In the genomic region with DNA sequence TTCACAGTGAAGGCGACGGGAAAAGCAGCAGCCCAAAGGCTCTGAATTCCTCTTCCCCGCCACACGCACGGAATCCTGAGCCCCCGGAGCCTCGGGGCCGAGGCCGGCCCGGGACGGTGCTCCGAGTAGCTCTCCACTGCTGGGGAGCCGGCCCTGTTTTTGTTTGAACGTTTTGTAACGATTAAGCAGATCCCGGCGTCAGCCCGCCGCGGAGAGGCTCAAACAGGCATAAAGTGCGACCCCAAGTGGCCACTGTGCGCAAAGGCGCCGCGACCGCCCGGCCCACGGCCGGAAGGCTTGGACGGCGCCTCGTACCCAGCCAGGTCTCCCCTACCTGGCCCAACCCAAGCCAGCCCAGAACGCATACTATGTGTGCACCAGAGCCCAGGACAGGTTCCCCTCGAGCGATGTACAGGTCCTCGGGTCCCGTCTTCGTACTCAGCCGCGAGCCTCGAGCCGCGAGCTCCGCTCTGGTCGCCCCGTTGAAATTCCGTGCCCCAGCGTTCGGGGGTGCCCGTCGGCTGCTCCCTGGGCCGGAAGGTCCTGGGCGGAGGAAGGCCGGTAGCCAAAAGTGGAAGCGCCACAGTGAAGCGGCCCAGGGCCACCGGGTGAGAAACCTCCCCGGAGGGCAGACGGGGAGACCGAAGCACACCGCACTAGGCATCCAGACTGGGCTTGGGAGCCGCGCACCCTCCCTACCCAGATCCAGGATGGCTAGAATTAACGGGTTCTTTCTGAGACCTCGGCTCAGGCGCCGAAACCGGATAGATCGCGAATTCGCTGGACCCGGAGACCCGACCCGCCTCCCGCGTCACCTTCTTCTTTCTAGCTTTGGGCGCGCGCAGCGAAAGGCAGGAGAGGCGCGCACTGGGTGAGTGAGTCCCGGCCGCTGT, we compare ENCODE assay signal across 7 cellular contexts. TPM values are rescaled to one million over a fixed set of nuclear protein-coding genes. Genes with fewer than 3 reads are reported as not detected.
DNase-seq lines count a peak whose midpoint lies in the region; ATAC-seq and TF ChIP-seq lines count a peak whose summit lies in the region.

No MANE protein-coding gene starts in this region.

- DNase-seq in NCI-H226, result peak; percentile 51
- peak; percentile 9 to 15 for DNase-seq in activated CD4-positive, alpha-beta T cell treated with anti-CD3 and anti-CD28 coated beads, Interleukin-2, amount 50 U/mL, for 4 hours
- peak; percentile 91 to 98 for DNase-seq in lower leg skin (ENCODE audit: low spot score in 2 of 2)
- peak; percentile 17 to 59 for DNase-seq in stimulated activated CD4-positive, alpha-beta T cell treated with anti-CD3 and anti-CD28 coated beads, Interleukin-4, amount 100 ng/mL, for 4 hours

- peaks cover 0 to 3% of the 10 kb centered on the region in 2 donors for H3K36me3 ChIP-seq in duodenal mucosa (ENCODE audit: control insufficient read depth in 1 of 2, insufficient read depth in 2 of 2, low read length in 2 of 2)

- intact Hi-C loops in lower leg skin (cut with DNase I; ENCODE audit: low total_unique reads), result loop anchor here (10.0 kb wide), 2 partner anchors 435 to 1425 kb away; no protein-coding TSS in a partner anchor

- H3K27ac ChIP-seq in duodenal mucosa (ENCODE audit: low read depth, low read length), result peak overlapping the region; percentile 91

- peak; percentile 95 for TF ChIP-seq CTCF in GM12875 (IDR thresholded peaks at IDR 0.05; ENCODE audit: borderline replicate concordance, insufficient read depth, low read depth, low read length)
- peak in 1 of 3 donors; percentile 89 for TF ChIP-seq CTCF in lower leg skin (IDR thresholded peaks at IDR 0.05)

- TF ChIP-seq POLR2A in lower leg skin (IDR thresholded peaks at IDR 0.05), result no peak

- H3K4me3 ChIP-seq in GM12875 (ENCODE audit: low read depth, low read length) (peak overlapping the region; percentile 17), duodenal mucosa (ENCODE audit: low read depth in 1 of 2, low read length in 2 of 2) (peak overlapping the region; percentile 79), lower leg skin (ENCODE audit: low read depth, poor library complexity, severe bottlenecking) (peak overlapping the region; percentile 34)

- H3K27me3 ChIP-seq in duodenal mucosa (ENCODE audit: control insufficient read depth in 1 of 2, insufficient read depth in 2 of 2, low read length in 2 of 2), result peaks cover 51 to 58% of the 10 kb centered on the region in 2 donors

- peaks cover 4 to 20% of the 10 kb centered on the region in 2 donors for H3K4me1 ChIP-seq in duodenal mucosa (ENCODE audit: control insufficient read depth in 1 of 2, insufficient read depth in 2 of 2, low read length in 2 of 2)

- ATAC-seq in HG02943 (IDR thresholded peaks at IDR 0.05; ENCODE audit: low read depth, unreplicated experiment), result peak; percentile 72

- no peaks in the 10 kb centered on the region for H3K9me3 ChIP-seq in duodenal mucosa (ENCODE audit: control insufficient read depth in 1 of 2, low read length in 2 of 2)

- WGBS in lower leg skin, 2 donors, result 15 to 17% methylated on average over 57 to 67 of the region's 84 CpGs

- peak overlapping the region; percentile 30 to 68 for H3K9ac ChIP-seq in duodenal mucosa (ENCODE audit: low read depth in 1 of 2, low read length in 2 of 2)

RNA-seq across cellular contexts. Expression of a gene that starts 1.2 kb away (rescaled TPM):
- 10 to 100 TPM; 40.4 to 96.8 (median 60.8) TPM for total RNA-seq in lower leg skin

Comparison
In these comparisons a context has a peak if more than half of its experiments do, and no peak if none do; other contexts are left out.
1. Peak in every context shown above with its lines: DNase-seq, ATAC-seq, H3K4me3 ChIP-seq and H3K27ac ChIP-seq.
2. H3K4me3 ChIP-seq: peak in every context shown above with its lines; median percentile 79 in duodenal mucosa; 34 in lower leg skin; 17 in GM12875.
3. DNase-seq: peak in every context shown above with its lines; median percentile 94 in lower leg skin; 51 in NCI-H226; 38 in stimulated activated CD4-positive, alpha-beta T cell treated with anti-CD3 and anti-CD28 coated beads, Interleukin-4, amount 100 ng/mL, for 4 hours; 12 in activated CD4-positive, alpha-beta T cell treated with anti-CD3 and anti-CD28 coated beads, Interleukin-2, amount 50 U/mL, for 4 hours.